1 cellular context compared by ENCODE assay signal in genomic region chr16:57624044-57624688, GRCh38.
TF ChIP-seq lines count a peak whose summit lies in the region.

No MANE protein-coding gene starts in this region.

TF ChIP-seq in H1, 55 proteins besides CTCF, POLR2A, EP300 and RAD21:
- TF ChIP-seq CEBPB (IDR thresholded peaks at IDR 0.05; ENCODE audit: low read depth, low read length) (peak; percentile 72), NRF1 (IDR thresholded peaks at IDR 0.05; ENCODE audit: low read depth, low read length) (no peak)
TF ChIP-seq in H1: peak in this region for 1.
